In the genomic region with DNA sequence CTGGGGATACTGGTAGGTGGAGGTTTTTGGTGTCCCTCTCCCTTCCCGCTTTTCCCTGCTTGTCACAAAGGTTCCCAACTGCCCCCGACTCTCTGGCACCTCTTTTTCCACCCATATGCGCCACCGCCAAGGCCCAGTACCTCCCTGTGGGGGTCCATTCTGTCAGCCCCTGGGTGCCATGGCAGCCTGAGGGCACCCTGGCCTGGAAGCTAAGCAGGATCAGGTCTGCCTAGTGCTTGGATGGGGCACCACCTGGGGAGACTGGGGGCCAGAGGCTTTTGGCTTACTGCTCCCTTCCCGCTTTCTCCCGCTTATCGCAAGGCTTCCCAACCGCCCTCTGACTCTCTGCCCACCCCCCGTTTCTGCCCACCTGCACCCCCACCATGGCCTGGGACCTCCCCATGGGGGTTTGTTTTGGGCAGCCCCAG, we compare ENCODE assay signal across 19 cellular contexts.
"Had no signal": no experiment of that assay in that cellular context is flagged by ENCODE, and none has a peak within 500 bp of the region (broad histone marks: within the 10 kb centered on the region; RNA-seq: fewer than 3 reads in every experiment).

No MANE protein-coding gene starts in this region.

- ATAC-seq: activated CD4-positive, CD25-positive, alpha-beta regulatory T cell treated with anti-CD3 and anti-CD28 coated beads, Interleukin-2, amount 50 U/mL, for 24 hours; activated CD8-positive, alpha-beta T cell treated with anti-CD3 and anti-CD28 coated beads for 36 hours; K562; SK-N-SH treated with all-trans-retinoic acid at 6 μM for 48 hours had no signal

- H3K27me3 ChIP-seq: breast epithelium had no signal

- H3K4me1 ChIP-seq: breast epithelium had no signal

- FAIRE-seq: K562 had no signal

- DNase-seq: activated CD4-positive, alpha-beta T cell treated with anti-CD3 and anti-CD28 coated beads for 4 hours; activated CD8-positive, alpha-beta T cell treated with anti-CD3 and anti-CD28 coated beads for 36 hours; activated effector memory CD4-positive, alpha-beta T cell treated with Interleukin-2 at 50 U/mL for 16 hours; activated naive CD4-positive, alpha-beta T cell; activated T-cell treated with anti-CD3 and anti-CD28 coated beads, Interleukin-2, amount 50 U/mL, for 24 hours; aorta; caudate nucleus; Karpas-422; NCI-H1105 treated with DMSO at 0.1 percent for 48 hours; NCI-H1436 treated with DMSO at 0.1 percent for 48 hours; NCI-H187; NCI-H2081; NCI-H446; NCI-H524; SW 1271 had no signal

- H3K36me3 ChIP-seq: breast epithelium had no signal

- H3K27ac ChIP-seq: breast epithelium had no signal

- H3K4me3 ChIP-seq: breast epithelium, K562 had no signal
